8 cellular contexts compared by ENCODE assay signal in genomic region chr11:114400222-114400973, GRCh38. TPM values are rescaled to one million over a fixed set of nuclear protein-coding genes. Genes with fewer than 3 reads are reported as not detected.
DNase-seq lines count a peak whose midpoint lies in the region; ATAC-seq, FAIRE-seq and TF ChIP-seq lines count a peak whose summit lies in the region.

C11orf71 (minus strand) TSS chr11:114400511; CDS start chr11:114400331, 180 bp downstream.
RBM7 (plus strand) TSS chr11:114400666; CDS start chr11:114400672, 6 bp downstream.

- H4K91ac ChIP-seq in H1 (replicated peaks; ENCODE audit: insufficient read length, low read length) = peak within 1 kb of the TSS; percentile 98
- H4K91ac ChIP-seq in mesenchymal stem cell (ENCODE audit: low read length) = peak within 1 kb of the TSS; percentile 97

- TF ChIP-seq CTCF in H1 (IDR thresholded peaks at IDR 0.05; ENCODE audit: control extremely low read depth in 1 of 3, insufficient read depth in 1 of 3, low read depth in 1 of 3, low read length in 3 of 3) = peak in 1 of 3 experiments; percentile 15; a peak in 1 of 4 replicates

- H3K4me1 ChIP-seq in H1 (replicated peaks in 1 of 4; ENCODE audit: control insufficient read depth in 3 of 4, insufficient read depth in 4 of 4, low read length in 3 of 4) = no peaks in the 10 kb centered on the region; a peak in 1 of 7 replicates
- no peaks in the 10 kb centered on the region for H3K4me1 ChIP-seq in mesenchymal stem cell (ENCODE audit: control insufficient read depth, insufficient read depth, low read depth, low read length)

- H3K9me3 ChIP-seq in H1 (ENCODE audit: insufficient read depth in 2 of 2, low read depth in 1 of 2, low read length in 1 of 2) = no peaks in the 10 kb centered on the region
- no peaks in the 10 kb centered on the region for H3K9me3 ChIP-seq in mesenchymal stem cell (ENCODE audit: control insufficient read depth, low read length)

- H2BK5ac ChIP-seq in H1 (ENCODE audit: low read depth, low read length) = peak within 1 kb of the TSS; percentile 100
- H2BK5ac ChIP-seq in mesenchymal stem cell (ENCODE audit: low read depth, low read length, poor library complexity, severe bottlenecking) = peak within 1 kb of the TSS; percentile 94

- peak within 1 kb of the TSS; percentile 98 for H4K5ac ChIP-seq in H1 (ENCODE audit: insufficient read length, low read depth, low read length)

- TF ChIP-seq EP300 in H1 (IDR thresholded peaks at IDR 0.05; ENCODE audit: borderline replicate concordance in 1 of 2, low read depth in 2 of 2, low read length in 2 of 2) = no peak; a peak in 1 of 3 replicates

- H2BK20ac ChIP-seq in H1 (ENCODE audit: low read length) = no peak within 1 kb of the TSS

- no peak within 1 kb of the TSS for H3K14ac ChIP-seq in H1 (ENCODE audit: insufficient read length)
- peak within 1 kb of the TSS in 1 of 2 experiments; percentile 92 for H3K14ac ChIP-seq in mesenchymal stem cell (ENCODE audit: low read length in 2 of 2)

- H3K18ac ChIP-seq in H1 (ENCODE audit: extremely low read depth, low read length) (peak within 1 kb of the TSS; percentile 94), mesenchymal stem cell (ENCODE audit: low read depth in 1 of 2, low read length in 2 of 2) (peak within 1 kb of the TSS; percentile 98 to 99)

- POLR2A ChIA-PET in H1 (lab: Charles Lee; ENCODE audit: partially characterized antibody) = interaction anchor here (0.7 to 1.8 kb wide), 8 partner anchors 12 to 149 kb away, joined by 3 to 14 read pairs (median 4); no protein-coding TSS in a partner anchor

- H4K20me1 ChIP-seq in H1 (replicated peaks in 1 of 2; ENCODE audit: control insufficient read depth in 1 of 2, insufficient read depth in 2 of 2, low read length in 2 of 2) = peaks cover 0 to 2% of the 10 kb centered on the region in 2 experiments

- peak; percentile 94 for DNase-seq in COLO829 (ENCODE audit: low spot score)
- DNase-seq in HS-5 (ENCODE audit: low read depth) = peak; percentile 95
- DNase-seq in NK-92 treated with Interleukin-12 subunit alpha and Interleukin-12 subunit beta, amount 100 ng/mL, for 24 hours (lab: John Stamatoyannopoulos, UW) = peak; percentile 98
- peak; percentile 79 to 95 (median 94) for DNase-seq in activated CD8-positive, alpha-beta memory T cell treated with anti-CD3 and anti-CD28 coated beads for 48 hours (ENCODE audit: low read depth in 2 of 3, low spot score in 2 of 3)
- peak; percentile 95 for DNase-seq in H1 (ENCODE audit: low read depth in 1 of 2, low spot score in 2 of 2)
- DNase-seq in mesenchymal stem cell = peak; percentile 99
- peak; percentile 97 for DNase-seq in stimulated activated CD8-positive, alpha-beta memory T cell treated with anti-CD3 and anti-CD28 coated beads, Interleukin-12 subunit alpha, Interleukin-12 subunit beta, amount 100 ng/mL, for 4 hours (ENCODE audit: low read depth)

- H2BK15ac ChIP-seq in H1 (ENCODE audit: low read length) (peak within 1 kb of the TSS; percentile 93), mesenchymal stem cell (ENCODE audit: low read depth, poor library complexity, severe bottlenecking) (peak within 1 kb of the TSS; percentile 93)

- H2BK120ac ChIP-seq in H1 (replicated peaks; ENCODE audit: low read depth, low read length) (peak within 1 kb of the TSS; percentile 99), mesenchymal stem cell (ENCODE audit: low read depth, low read length) (peak within 1 kb of the TSS; percentile 55)

- peak within 1 kb of the TSS; percentile 94 for H3K56ac ChIP-seq in H1 (replicated peaks; ENCODE audit: insufficient read length, low read depth, low read length)

- H3K79me2 ChIP-seq in H1 (ENCODE audit: control insufficient read depth in 1 of 2, insufficient read depth in 2 of 2, low read length in 2 of 2) = peaks cover 0 to 58% of the 10 kb centered on the region in 2 experiments; a peak in 3 of 4 replicates

- H2BK12ac ChIP-seq in H1 (ENCODE audit: low read depth, low read length) (peak within 1 kb of the TSS; percentile 98; the same call in 1 of the 2 replicates), mesenchymal stem cell (ENCODE audit: low read length in 2 of 2) (peak within 1 kb of the TSS; percentile 28 to 49)

- no peak within 1 kb of the TSS for H3K23ac ChIP-seq in H1 (ENCODE audit: insufficient read length)
- H3K23ac ChIP-seq in mesenchymal stem cell (ENCODE audit: low read length in 2 of 2) = peak within 1 kb of the TSS in 1 of 2 experiments; percentile 66

- TF ChIP-seq RAD21 in H1 (IDR thresholded peaks at IDR 0.05 in 1 of 2, conservative IDR thresholded peaks at IDR 0.05 in 1 of 2; ENCODE audit: low read depth in 2 of 2, low read length in 2 of 2) = peak in 1 of 2 experiments; percentile 5; a peak in 1 of 4 replicates

- peak in 1 of 2 experiments; percentile 98; a peak in 2 of 3 replicates for TF ChIP-seq POLR2A in H1 (IDR thresholded peaks at IDR 0.05; ENCODE audit: control extremely low read depth in 1 of 2, low read depth in 2 of 2, low read length in 2 of 2)

- H2AFZ ChIP-seq in H1 (ENCODE audit: low read length) (peak within 1 kb of the TSS; percentile 82), mesenchymal stem cell (ENCODE audit: low read depth, low read length) (peak within 1 kb of the TSS; percentile 8)

- H3K4me2 ChIP-seq in H1 (ENCODE audit: insufficient read depth in 1 of 2, low read depth in 2 of 2, low read length in 2 of 2) = peak within 1 kb of the TSS; percentile 89 to 95
- peak within 1 kb of the TSS; percentile 61 for H3K4me2 ChIP-seq in mesenchymal stem cell (ENCODE audit: low read length, poor library complexity, severe bottlenecking)

- no peak for FAIRE-seq in H1 (lab: Jason Lieb, UNC)

- H3K79me1 ChIP-seq in H1 (ENCODE audit: low read depth, low read length) = no peaks in the 10 kb centered on the region
- H3K79me1 ChIP-seq in mesenchymal stem cell (replicated peaks; ENCODE audit: low read length, poor library complexity, severe bottlenecking) = peaks cover 3% of the 10 kb centered on the region

- peaks cover 8% of the 10 kb centered on the region; the same call in 1 of the 2 replicates for H3K23me2 ChIP-seq in H1 (ENCODE audit: low read depth, low read length)

- H3K4me3 ChIP-seq in H1 (ENCODE audit: extremely low read depth in 1 of 4, insufficient read depth in 2 of 4, low read depth in 3 of 4, low read length in 4 of 4) (peak within 1 kb of the TSS; percentile 83 to 94 (median 90)), mesenchymal stem cell (ENCODE audit: insufficient read depth in 1 of 2, low read depth in 1 of 2, low read length in 2 of 2) (peak within 1 kb of the TSS; percentile 77 to 90)

- H4K8ac ChIP-seq in H1 (ENCODE audit: extremely low read depth, insufficient read depth, low read length) (peak within 1 kb of the TSS; percentile 99), mesenchymal stem cell (ENCODE audit: low read length) (peak within 1 kb of the TSS; percentile 94)

- 2% methylated on average over 62 of the region's 69 CpGs; no CpG with 5 or more reads in 1 of the 2 experiments for WGBS in H1 (ENCODE audit: extremely low coverage in 1 of 2, insufficient coverage in 1 of 2, insufficient read length in 1 of 2, insufficient replicate concordance in 2 of 2, low coverage in 1 of 2, low lambda C conversion rate in 2 of 2, missing lambda C conversion rate in 1 of 2), 2 experiments
- under 1% methylated on average over 69 of the region's 69 CpGs for WGBS in mesenchymal stem cell

- H3K27me3 ChIP-seq in H1 (replicated peaks in 1 of 4; ENCODE audit: control insufficient read depth in 3 of 4, extremely low read depth in 1 of 4, insufficient read depth in 3 of 4, low read length in 3 of 4) = no peaks in the 10 kb centered on the region
- H3K27me3 ChIP-seq in mesenchymal stem cell (ENCODE audit: control insufficient read depth in 1 of 2, insufficient read depth in 1 of 2, low read length in 2 of 2) = no peaks in the 10 kb centered on the region

- H3K36me3 ChIP-seq in H1 (ENCODE audit: control insufficient read depth in 2 of 4, insufficient read depth in 4 of 4, low read length in 3 of 4) (peaks cover 0 to 20% (median 5%) of the 10 kb centered on the region in 4 experiments; a peak in 4 of 8 replicates), mesenchymal stem cell (ENCODE audit: control insufficient read depth in 1 of 2, insufficient read depth in 2 of 2, low read depth in 1 of 2, low read length in 2 of 2) (peaks cover 0 to 27% of the 10 kb centered on the region in 2 experiments)

- H3K9ac ChIP-seq in H1 (replicated peaks in 1 of 4; ENCODE audit: extremely low read depth in 1 of 4, low read depth in 3 of 4, low read length in 3 of 4) (peak within 1 kb of the TSS; percentile 82 to 98 (median 97)), mesenchymal stem cell (ENCODE audit: low read length) (peak within 1 kb of the TSS; percentile 96)

- H3K27ac ChIP-seq in H1 (ENCODE audit: low read depth, low read length) = peak within 1 kb of the TSS; percentile 99
- H3K27ac ChIP-seq in mesenchymal stem cell (ENCODE audit: low read length, poor library complexity, severe bottlenecking) = peak within 1 kb of the TSS; percentile 99

- H3K4ac ChIP-seq in H1 (replicated peaks; ENCODE audit: insufficient read length, low read depth, low read length) (peak within 1 kb of the TSS; percentile 99), mesenchymal stem cell (ENCODE audit: low read depth in 1 of 2, low read length in 2 of 2) (peak within 1 kb of the TSS; percentile 91 to 97)

- CTCF ChIA-PET in H1 (lab: Charles Lee; ENCODE audit: partially characterized antibody) = interaction anchor here (1.3 kb wide), 1 partner anchor 9 kb away, joined by 3 read pairs; no protein-coding TSS in a partner anchor

- peak; percentile 94 for ATAC-seq in GM19468 (IDR thresholded peaks at IDR 0.05; ENCODE audit: extremely low read depth, unreplicated experiment)

- H2AK5ac ChIP-seq in H1 (ENCODE audit: low read depth, low read length) (peak within 1 kb of the TSS; percentile 96), mesenchymal stem cell (ENCODE audit: low read length, severe bottlenecking) (peak within 1 kb of the TSS; percentile 72)

RNA-seq across cellular contexts. Expression of gene C11orf71, which starts in this region (rescaled TPM):
- total RNA-seq in H1 (2021; fragmentation: NEBNext Ultra II Directional; extraction: Animal tissue kit (Norgen Biotek cat#: 25700)) = 5.4 and 5.8 TPM in 2 replicates
- polyA plus RNA-seq in H1 (2011; rRNA removed) = 8.7 and 13.4 TPM in 2 replicates
- 9.3 TPM for polyA plus RNA-seq in H1 (2011; cell fraction: cytosol; rRNA removed)
- 9.2 TPM for polyA plus RNA-seq in H1 (2011; cell fraction: nucleus; rRNA removed)
- 3.5 to 4.8 TPM (median 3.7 TPM) in 4 replicates for polyA plus RNA-seq in H1 (2012, experiment 1 of 2)
- 2.1 TPM for polyA plus RNA-seq in H1 (2012, experiment 2 of 2)
- 6.7 TPM for polyA plus RNA-seq in H1 (2013, experiment 1 of 2)
- 5.9 TPM for polyA plus RNA-seq in H1 (2013, experiment 2 of 2)
- 5.9 and 6.0 TPM in 2 replicates for polyA minus RNA-seq in H1 (2011; rRNA and poly(A)+ RNA removed)
- 5.1 TPM for polyA minus RNA-seq in H1 (2011; cell fraction: cytosol; rRNA and poly(A)+ RNA removed)
- polyA minus RNA-seq in H1 (2011; cell fraction: nucleus; rRNA and poly(A)+ RNA removed) = 11.4 TPM
- polyA plus RNA-seq in mesenchymal stem cell (2013, experiment 1 of 2) = 3.3 TPM
- 3.0 TPM for polyA plus RNA-seq in mesenchymal stem cell (2013, experiment 2 of 2)

RNA-seq across cellular contexts. Expression of gene RBM7, which starts in this region (rescaled TPM):
- 45.7 and 48.3 TPM in 2 replicates for total RNA-seq in H1 (2021; fragmentation: NEBNext Ultra II Directional; extraction: Animal tissue kit (Norgen Biotek cat#: 25700))
- polyA plus RNA-seq in H1 (2011; rRNA removed) = 11.1 and 18.0 TPM in 2 replicates
- polyA plus RNA-seq in H1 (2011; cell fraction: cytosol; rRNA removed) = 18.0 TPM
- polyA plus RNA-seq in H1 (2011; cell fraction: nucleus; rRNA removed) = 11.6 TPM
- 32.5 to 47.5 TPM (median 37.4 TPM) in 4 replicates for polyA plus RNA-seq in H1 (2012, experiment 1 of 2)
- polyA plus RNA-seq in H1 (2012, experiment 2 of 2) = 4.5 TPM
- 36.8 TPM for polyA plus RNA-seq in H1 (2013, experiment 1 of 2)
- 37.6 TPM for polyA plus RNA-seq in H1 (2013, experiment 2 of 2)
- 76.7 and 127 TPM in 2 replicates for polyA minus RNA-seq in H1 (2011; rRNA and poly(A)+ RNA removed)
- 38.1 TPM for polyA minus RNA-seq in H1 (2011; cell fraction: cytosol; rRNA and poly(A)+ RNA removed)
- 48.4 TPM for polyA minus RNA-seq in H1 (2011; cell fraction: nucleus; rRNA and poly(A)+ RNA removed)
- 46.6 TPM for polyA plus RNA-seq in mesenchymal stem cell (2013, experiment 1 of 2)
- 48.4 TPM for polyA plus RNA-seq in mesenchymal stem cell (2013, experiment 2 of 2)

Comparison
In these comparisons a context has a peak if more than half of its experiments do, and no peak if none do; other contexts are left out.
1. Peak in every context shown above with its lines: DNase-seq, ATAC-seq, H3K4me3 ChIP-seq and H3K27ac ChIP-seq.